ENCODE assay signal across 31 cellular contexts in genomic region chr6:40098774-40099173, GRCh38.
DNase-seq lines count a peak whose midpoint lies in the region; ATAC-seq, FAIRE-seq and TF ChIP-seq lines count a peak whose summit lies in the region.
"Had no signal": no experiment of that assay in that cellular context is flagged by ENCODE, and none has a peak within 500 bp of the region (broad histone marks: within the 10 kb centered on the region; RNA-seq: fewer than 3 reads in every experiment).

No MANE protein-coding gene starts in this region.

- peak; percentile 11 for FAIRE-seq in K562 (lab: Jason Lieb, UNC)
- FAIRE-seq: A204.1, A549, D721Med had no signal

- TF ChIP-seq CTCF in K562 (IDR thresholded peaks at IDR 0.05 in 2 of 3, conservative IDR thresholded peaks at IDR 0.05 in 1 of 3; ENCODE audit: insufficient read depth in 2 of 3, low read depth in 1 of 3, low read length in 3 of 3) (no peak), PC-9 (conservative IDR thresholded peaks at IDR 0.05) (no peak)

- no peaks in the 10 kb centered on the region for H3K27me3 ChIP-seq in BLaER1
- H3K27me3 ChIP-seq in BLaER1 treated with 17β-estradiol and CSF1 and Interleukin-3, amounts not matched to agents 10 nM and 100 nM = no peaks in the 10 kb centered on the region
- H3K27me3 ChIP-seq in K562 (ENCODE audit: control insufficient read depth in 2 of 2, insufficient read depth in 2 of 2, low read length in 2 of 2) = no peaks in the 10 kb centered on the region; a peak in 1 of 5 replicates
- H3K27me3 ChIP-seq in PC-9 (ENCODE audit: insufficient read depth, low read depth) = no peaks in the 10 kb centered on the region
- H3K27me3 ChIP-seq: BE2C had no signal

- ATAC-seq in K562 (0 out of 3 replicates have a peak, but pooled peaks have one; percentile 26), HG03025 (IDR thresholded peaks at IDR 0.05; ENCODE audit: low FRiP score, unreplicated experiment) (no peak)
- ATAC-seq: A549; CD8-positive, alpha-beta T cell had no signal

- BruUV-seq in K562 (replicated peaks; lab: Mats Ljungman, UMichigan) = no TSS peak
- no TSS peak for BruUV-seq in PC-9 (replicated peaks; lab: Mats Ljungman, UMichigan)

- no peak for TF ChIP-seq POLR2A in K562 (conservative IDR thresholded peaks at IDR 0.05)

- CTCF ChIA-PET in K562 (lab: Yijun Ruan, JAX; ENCODE audit: low intra/inter-chr PET ratio) (no interaction called here), PC-9 (lab: Charles Lee) (no interaction called here)

- no peaks in the 10 kb centered on the region for H3F3A ChIP-seq in PC-9 (ENCODE audit: insufficient read depth, low read depth)

- H3K4me1 ChIP-seq in BLaER1 (peaks cover 15% of the 10 kb centered on the region), K562 (replicated peaks in 1 of 2; ENCODE audit: control insufficient read depth in 2 of 2, insufficient read depth in 2 of 2, low read length in 2 of 2) (peaks cover 0 to 9% of the 10 kb centered on the region in 2 experiments; a peak in 2 of 5 replicates), PC-9 (replicated peaks; ENCODE audit: insufficient read depth) (no peaks in the 10 kb centered on the region)
- H3K4me1 ChIP-seq in BLaER1 treated with 17β-estradiol and CSF1 and Interleukin-3, amounts not matched to agents 10 nM and 100 nM = peaks cover 0 to 14% (median 0%) of the 10 kb centered on the region in 10 experiments; a peak in 7 of 20 replicates
- H3K4me1 ChIP-seq: A549, BE2C, Caco-2 had no signal

- intact Hi-C loops in K562 (cut with micrococcal nuclease) (no loop called here), PC-9 (cut with micrococcal nuclease; ENCODE audit: unreplicated experiment) (no loop called here)

- in situ Hi-C loops in K562 (cut with MboI) = no loop called here

- H3K79me2 ChIP-seq in K562 (ENCODE audit: control insufficient read depth, insufficient read depth, low read length) (no peaks in the 10 kb centered on the region), PC-9 (ENCODE audit: low read depth) (no peaks in the 10 kb centered on the region)

- TF ChIP-seq EP300 in K562 (IDR thresholded peaks at IDR 0.05; ENCODE audit: low read length) = no peak

- POLR2A ChIA-PET in K562 (lab: Yijun Ruan, JAX) (no interaction called here), PC-9 (lab: Charles Lee; ENCODE audit: unreplicated experiment) (no interaction called here)

- 0% methylated on average over 3 of the region's 3 CpGs for WGBS in K562 (ENCODE audit: insufficient coverage, low coverage, missing lambda C conversion rate)

- H3K4me2 ChIP-seq in BLaER1 (peak overlapping the region; percentile 42), K562 (ENCODE audit: insufficient read depth, low read length) (no peak overlapping the region), PC-9 (no peak overlapping the region)
- peak overlapping the region in 6 of 11 experiments; percentile 6 to 46 (median 20); a peak in 9 of 22 replicates for H3K4me2 ChIP-seq in BLaER1 treated with 17β-estradiol and CSF1 and Interleukin-3, amounts not matched to agents 10 nM and 100 nM
- H3K4me2 ChIP-seq: A549 had no signal

- H3K4me3 ChIP-seq in BLaER1 = no peak overlapping the region
- no peak overlapping the region for H3K4me3 ChIP-seq in BLaER1 treated with 17β-estradiol and CSF1 and Interleukin-3, amounts not matched to agents 10 nM and 100 nM
- no peak overlapping the region for H3K4me3 ChIP-seq in K562
- no peak overlapping the region for H3K4me3 ChIP-seq in PC-9
- H3K4me3 ChIP-seq: A549 had no signal

- no peak overlapping the region for H3K27ac ChIP-seq in BLaER1
- no peak overlapping the region for H3K27ac ChIP-seq in BLaER1 treated with 17β-estradiol and CSF1 and Interleukin-3, amounts not matched to agents 10 nM and 100 nM
- no peak overlapping the region for H3K27ac ChIP-seq in K562 (ENCODE audit: extremely low read depth, low read depth, low read length)
- H3K27ac ChIP-seq in PC-9 = no peak overlapping the region
- H3K27ac ChIP-seq: 22Rv1, A549, C4-2B had no signal

- peak in 1 of 4 experiments; percentile 27 for DNase-seq in K562 (ENCODE audit: extremely low read depth in 1 of 4, low spot score in 3 of 4)
- DNase-seq in NCI-H187 (lab: John Stamatoyannopoulos, UW) = no peak
- DNase-seq in PC-9 = no peak
- DNase-seq: 8988T; ACHN; AML-193; BE2C; C1 segment of cervical spinal cord; Caco-2; Calu3; CD4-positive, alpha-beta memory T cell; CD4-positive, alpha-beta T cell; CD4-positive, CD25-positive, alpha-beta regulatory T cell; CD8-positive, alpha-beta memory T cell; CD8-positive, alpha-beta T cell; COR-L47; DMS 273 treated with DMSO at 0.1 percent for 48 hours; DMS153; DMS53; DMS79; DMS79 treated with DMSO at 0.1 percent for 48 hours; DND-41; EL had no signal

- H3K9me3 ChIP-seq in BLaER1 = no peaks in the 10 kb centered on the region; the same call in 1 of the 2 replicates
- H3K9me3 ChIP-seq in BLaER1 treated with 17β-estradiol and CSF1 and Interleukin-3, amounts not matched to agents 10 nM and 100 nM (replicated peaks in 1 of 11) = peaks cover 0 to 15% (median 4%) of the 10 kb centered on the region in 11 experiments; a peak in 8 of 22 replicates
- H3K9me3 ChIP-seq in K562 (replicated peaks; ENCODE audit: control insufficient read depth, insufficient read depth, low read depth, low read length) = no peaks in the 10 kb centered on the region
- no peaks in the 10 kb centered on the region for H3K9me3 ChIP-seq in PC-9 (ENCODE audit: insufficient read depth, low read depth)
- H3K9me3 ChIP-seq: A549, BE2C, Caco-2 had no signal

- TF ChIP-seq RAD21 in K562 (CRISPR knock-in tag; conservative IDR thresholded peaks at IDR 0.05 in 1 of 2, IDR thresholded peaks at IDR 0.05 in 1 of 2) = no peak

- H3K9ac ChIP-seq in BLaER1 = no peak overlapping the region
- no peak overlapping the region for H3K9ac ChIP-seq in BLaER1 treated with 17β-estradiol and CSF1 and Interleukin-3, amounts not matched to agents 10 nM and 100 nM
- no peak overlapping the region for H3K9ac ChIP-seq in K562 (ENCODE audit: insufficient read depth in 1 of 2, low read depth in 2 of 2, low read length in 2 of 2)

- H3K9me2 ChIP-seq in PC-9 (ENCODE audit: insufficient read depth) = no peaks in the 10 kb centered on the region

- no peak overlapping the region for H2AFZ ChIP-seq in K562 (ENCODE audit: low read depth, low read length)
- H2AFZ ChIP-seq in PC-9 = no peak overlapping the region

- H3K36me3 ChIP-seq in BLaER1 (no peaks in the 10 kb centered on the region), K562 (ENCODE audit: control insufficient read depth, insufficient read depth, low read length) (no peaks in the 10 kb centered on the region), PC-9 (ENCODE audit: low read depth) (no peaks in the 10 kb centered on the region)
- H3K36me3 ChIP-seq in BLaER1 treated with 17β-estradiol and CSF1 and Interleukin-3, amounts not matched to agents 10 nM and 100 nM = no peaks in the 10 kb centered on the region
- H3K36me3 ChIP-seq: BE2C had no signal

- H4K20me1 ChIP-seq in BLaER1 (no peaks in the 10 kb centered on the region), K562 (replicated peaks; ENCODE audit: control insufficient read depth, insufficient read depth, low read length) (no peaks in the 10 kb centered on the region), PC-9 (ENCODE audit: insufficient read depth) (no peaks in the 10 kb centered on the region)
- no peaks in the 10 kb centered on the region for H4K20me1 ChIP-seq in BLaER1 treated with 17β-estradiol and CSF1 and Interleukin-3, amounts not matched to agents 10 nM and 100 nM

- H3K9me1 ChIP-seq in K562 (ENCODE audit: control insufficient read depth, insufficient read depth, low read length) = no peaks in the 10 kb centered on the region

TF ChIP-seq in K562, 482 proteins besides CTCF, POLR2A, EP300 and RAD21:
- TF ChIP-seq GATAD2B (IDR thresholded peaks at IDR 0.05; ENCODE audit: borderline replicate concordance) = 0 out of 2 replicates have a peak, but pooled peaks have one; percentile 23
- peak; percentile 43; the same call in 1 of the 2 replicates for TF ChIP-seq ARID1B (IDR thresholded peaks at IDR 0.05)
- TF ChIP-seq USF2 (CRISPR knock-in tag; IDR thresholded peaks at IDR 0.05) = no peak
- TF ChIP-seq ZC3H8 (IDR thresholded peaks at IDR 0.05) = no peak
- TF ChIP-seq NCOR1 (IDR thresholded peaks at IDR 0.05) = peak; percentile 31; the same call in 1 of the 2 replicates
- TF ChIP-seq HNRNPL (IDR thresholded peaks at IDR 0.05; ENCODE audit: low read depth, low read length) = no peak
- TF ChIP-seq ZBTB34 (CRISPR knock-in tag; IDR thresholded peaks at IDR 0.05) = no peak
- peak; percentile 37; the same call in 1 of the 2 replicates for TF ChIP-seq MTA2 (IDR thresholded peaks at IDR 0.05; ENCODE audit: low read depth)
- TF ChIP-seq CBFA2T3 (IDR thresholded peaks at IDR 0.05) = peak; percentile 49
- TF ChIP-seq TAL1 (IDR thresholded peaks at IDR 0.05) = peak; percentile 52; the same call in 1 of the 2 replicates
- TF ChIP-seq TCF3 (CRISPR knock-in tag; IDR thresholded peaks at IDR 0.05) = peak; percentile 53; the same call in 1 of the 2 replicates
- TF ChIP-seq ZNF766 (CRISPR knock-in tag; conservative IDR thresholded peaks at IDR 0.05) = 0 out of 2 replicates have a peak, but pooled peaks have one; percentile 64
TF ChIP-seq in K562: peak in this region for 8.

Comparison
In these comparisons a context has a peak if more than half of its experiments do, and no peak if none do; other contexts are left out.
1. H3K4me2 ChIP-seq: peak in BLaER1 (single experiment) and BLaER1 treated with 17β-estradiol and CSF1 and Interleukin-3, amounts not matched to agents 10 nM and 100 nM (6 of 11); none in K562 (single experiment) and PC-9 (single experiment).